Comparison of ENCODE assay signal across 2 cellular contexts in the genomic region with DNA sequence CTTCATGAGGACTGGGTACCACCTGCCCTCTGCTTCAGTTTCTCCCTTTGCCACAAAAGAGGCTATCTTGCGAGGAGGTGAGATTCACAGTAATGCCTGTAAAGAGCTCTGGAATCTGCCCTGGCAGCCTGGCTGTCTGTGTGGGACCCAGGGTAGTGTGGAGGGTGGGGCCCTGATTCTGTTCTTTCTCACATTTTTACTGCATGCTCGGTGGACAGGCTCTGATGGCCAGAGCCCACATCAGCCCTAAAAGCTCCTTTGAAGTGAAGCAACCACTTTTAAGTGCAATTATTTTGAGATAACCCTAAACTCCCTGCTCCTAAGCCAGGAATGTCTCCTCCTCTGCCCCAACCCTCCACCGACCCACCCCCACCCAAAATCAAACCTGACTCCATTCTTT.
TF ChIP-seq lines count a peak whose summit lies in the region.

No MANE protein-coding gene starts in this region.

TF ChIP-seq in SK-N-SH treated with all-trans-retinoic acid at 6 μM for 48 hours, 23 proteins besides CTCF, POLR2A, EP300 and RAD21 (continued from another document):
- TF ChIP-seq PATZ1 (CRISPR knock-in tag; IDR thresholded peaks at IDR 0.05; ENCODE audit: borderline replicate concordance) (no peak), RARB (CRISPR knock-in tag; IDR thresholded peaks at IDR 0.05) (no peak), OSR1 (CRISPR knock-in tag; IDR thresholded peaks at IDR 0.05) (no peak), GLIS3 (CRISPR knock-in tag; IDR thresholded peaks at IDR 0.05) (no peak), CREB5 (CRISPR knock-in tag; IDR thresholded peaks at IDR 0.05; ENCODE audit: low read depth) (no peak), CSRNP3 (CRISPR knock-in tag; IDR thresholded peaks at IDR 0.05) (no peak), ZNF565 (CRISPR knock-in tag; conservative IDR thresholded peaks at IDR 0.05; ENCODE audit: low read depth) (no peak)
- TF ChIP-seq, protein P1, sequence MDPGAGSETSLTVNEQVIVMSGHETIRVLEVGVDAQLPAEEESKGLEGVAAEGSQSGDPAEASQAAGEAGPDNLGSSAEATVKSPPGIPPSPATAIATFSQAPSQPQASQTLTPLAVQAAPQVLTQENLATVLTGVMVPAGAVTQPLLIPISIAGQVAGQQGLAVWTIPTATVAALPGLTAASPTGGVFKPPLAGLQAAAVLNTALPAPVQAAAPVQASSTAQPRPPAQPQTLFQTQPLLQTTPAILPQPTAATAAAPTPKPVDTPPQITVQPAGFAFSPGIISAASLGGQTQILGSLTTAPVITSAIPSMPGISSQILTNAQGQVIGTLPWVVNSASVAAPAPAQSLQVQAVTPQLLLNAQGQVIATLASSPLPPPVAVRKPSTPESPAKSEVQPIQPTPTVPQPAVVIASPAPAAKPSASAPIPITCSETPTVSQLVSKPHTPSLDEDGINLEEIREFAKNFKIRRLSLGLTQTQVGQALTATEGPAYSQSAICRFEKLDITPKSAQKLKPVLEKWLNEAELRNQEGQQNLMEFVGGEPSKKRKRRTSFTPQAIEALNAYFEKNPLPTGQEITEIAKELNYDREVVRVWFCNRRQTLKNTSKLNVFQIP (CRISPR knock-in tag; IDR thresholded peaks at IDR 0.05; ENCODE audit: borderline replicate concordance, low read depth), result no peak

TF ChIP-seq in SK-N-SH, 30 proteins besides CTCF, POLR2A, EP300 and RAD21 (continued from another document):
- TF ChIP-seq REST (IDR thresholded peaks at IDR 0.05; ENCODE audit: low read depth, low read length), result no peak
- TF ChIP-seq YY1 (IDR thresholded peaks at IDR 0.05; ENCODE audit: low read depth), result no peak
- no peak for TF ChIP-seq MXI1 (IDR thresholded peaks at IDR 0.05; ENCODE audit: low read depth, low read length)
- TF ChIP-seq NRF1 (IDR thresholded peaks at IDR 0.05; ENCODE audit: low read depth, low read length), result no peak
- no peak for TF ChIP-seq JUND (IDR thresholded peaks at IDR 0.05)
- TF ChIP-seq RFX5 (IDR thresholded peaks at IDR 0.05; ENCODE audit: low read length), result no peak
- TF ChIP-seq USF1 (IDR thresholded peaks at IDR 0.05; ENCODE audit: borderline replicate concordance, low read depth), result no peak
- TF ChIP-seq FOSL2 (IDR thresholded peaks at IDR 0.05; ENCODE audit: borderline replicate concordance, low read depth), result no peak
- no peak for TF ChIP-seq ELF1 (IDR thresholded peaks at IDR 0.05)
- TF ChIP-seq GABPA (IDR thresholded peaks at IDR 0.05; ENCODE audit: low read depth), result no peak
- TF ChIP-seq ZBTB33 (IDR thresholded peaks at IDR 0.05; ENCODE audit: borderline replicate concordance, low read depth), result no peak
- TF ChIP-seq NFIC (IDR thresholded peaks at IDR 0.05; ENCODE audit: borderline replicate concordance), result no peak
- no peak for TF ChIP-seq TCF12 (IDR thresholded peaks at IDR 0.05)
- no peak for TF ChIP-seq CHD2 (IDR thresholded peaks at IDR 0.05; ENCODE audit: low read length, partially characterized antibody)
- TF ChIP-seq TEAD4 (IDR thresholded peaks at IDR 0.05; ENCODE audit: borderline replicate concordance, insufficient read depth), result no peak
- TF ChIP-seq FOXJ3 (CRISPR knock-in tag; IDR thresholded peaks at IDR 0.05), result no peak
- TF ChIP-seq EZH2phosphoT487 (IDR thresholded peaks at IDR 0.05; ENCODE audit: borderline replicate concordance, low read depth), result no peak
